ENCODE assay signal across 24 cellular contexts in genomic region chr11:20029193-20029592, GRCh38.
DNase-seq lines count a peak whose midpoint lies in the region; ATAC-seq, FAIRE-seq and TF ChIP-seq lines count a peak whose summit lies in the region.
"Had no signal": no experiment of that assay in that cellular context is flagged by ENCODE, and none has a peak within 500 bp of the region (broad histone marks: within the 10 kb centered on the region; RNA-seq: fewer than 3 reads in every experiment).

No MANE protein-coding gene starts in this region.

- POLR2A ChIA-PET in A549 (lab: Yijun Ruan, JAX), result no interaction called here
- POLR2A ChIA-PET in Caco-2 (lab: Charles Lee), result no interaction called here

- no TSS peak for BruUV-seq in Caco-2 (replicated peaks; lab: Mats Ljungman, UMichigan)

- TF ChIP-seq RAD21 in A549 (conservative IDR thresholded peaks at IDR 0.05 in 1 of 2, IDR thresholded peaks at IDR 0.05 in 1 of 2), result no peak

- H3K4me2 ChIP-seq in A549, result no peak overlapping the region
- H3K4me2 ChIP-seq: PC-9 had no signal

- H3K27me3 Mint-ChIP-seq in Caco-2 (ENCODE audit: insufficient read depth, unreplicated experiment), result no peaks in the 10 kb centered on the region

- FAIRE-seq in A549 (lab: Jason Lieb, UNC), result no peak
- FAIRE-seq: GM19239 had no signal

- H3K9me3 Mint-ChIP-seq in Caco-2 (ENCODE audit: unreplicated experiment), result no peaks in the 10 kb centered on the region
- H3K9me3 Mint-ChIP-seq in activated naive CD4-positive, alpha-beta T cell treated with anti-CD3 and anti-CD28 coated beads, Interleukin-2, amount 50 U/mL, for 72 hours, result no peaks in the 10 kb centered on the region
- H3K9me3 Mint-ChIP-seq: activated naive CD8-positive, alpha-beta T cell treated with anti-CD3 and anti-CD28 coated beads, Interleukin-2, amount 50 U/mL, for 24 hours; stimulated activated effector memory CD8-positive, alpha-beta T cell treated with anti-CD3 and anti-CD28 coated beads, Interleukin-12 subunit alpha, Interleukin-12 subunit beta, amount 100 ng/mL, for 72 hours had no signal

- intact Hi-C loops in Caco-2 (cut with micrococcal nuclease; ENCODE audit: unreplicated experiment), result no loop called here

- TF ChIP-seq POLR2A in A549 (IDR thresholded peaks at IDR 0.05; ENCODE audit: low read length), result no peak

- H3K27ac Mint-ChIP-seq in Caco-2 (ENCODE audit: unreplicated experiment), result peak overlapping the region; percentile 77
- no peak overlapping the region for H3K27ac Mint-ChIP-seq in activated naive CD4-positive, alpha-beta T cell treated with anti-CD3 and anti-CD28 coated beads, Interleukin-2, amount 50 U/mL, for 72 hours
- H3K27ac Mint-ChIP-seq: activated CD8-positive, alpha-beta T cell treated with anti-CD3 and anti-CD28 coated beads, Interleukin-2, amount 10 ng/mL, durations not matched to agents 7 days and 5 days; activated naive CD8-positive, alpha-beta T cell treated with anti-CD3 and anti-CD28 coated beads, Interleukin-2, amount 50 U/mL, for 24 hours; stimulated activated effector memory CD8-positive, alpha-beta T cell treated with anti-CD3 and anti-CD28 coated beads, Interleukin-12 subunit alpha, Interleukin-12 subunit beta, amount 100 ng/mL, for 72 hours had no signal

- H3K36me3 ChIP-seq in Caco-2 (ENCODE audit: control insufficient read depth, insufficient read depth, low read length), result no peaks in the 10 kb centered on the region
- no peaks in the 10 kb centered on the region for H3K36me3 ChIP-seq in iPS-20b (ENCODE audit: insufficient read depth, low read depth, low read length)
- H3K36me3 ChIP-seq: SJSA1, vagina had no signal

- H3K27me3 ChIP-seq in Caco-2 (replicated peaks; ENCODE audit: control insufficient read depth, insufficient read depth, low read length), result no peaks in the 10 kb centered on the region
- H3K27me3 ChIP-seq in iPS-20b (ENCODE audit: insufficient read depth, low read length), result peaks cover 11% of the 10 kb centered on the region; the same call in 1 of the 2 replicates
- H3K27me3 ChIP-seq: SJSA1, vagina had no signal

- no peak for TF ChIP-seq EP300 in A549 (IDR thresholded peaks at IDR 0.05)

- DNase-seq in A549 (ENCODE audit: low read depth in 1 of 2, low spot score in 1 of 2) (no peak), Caco-2 (no peak), NCI-H446 treated with DMSO at 0.1 percent for 48 hours (lab: John Stamatoyannopoulos, UW) (peak; percentile 64), putamen (ENCODE audit: low spot score) (no peak)
- DNase-seq in activated naive CD4-positive, alpha-beta T cell treated with anti-CD3 and anti-CD28 coated beads, Interleukin-2, amount 50 U/mL, for 72 hours (ENCODE audit: low spot score in 2 of 2), result no peak
- DNase-seq: activated CD4-positive, alpha-beta T cell treated with anti-CD3 and anti-CD28 coated beads for 1 hour; activated CD8-positive, alpha-beta T cell treated with anti-CD3 and anti-CD28 coated beads, Interleukin-2, amount 10 ng/mL, durations not matched to agents 7 days and 5 days; activated effector memory CD4-positive, alpha-beta T cell treated with Interleukin-2 at 50 U/mL for 16 hours; activated naive CD8-positive, alpha-beta T cell treated with anti-CD3 and anti-CD28 coated beads, Interleukin-2, amount 50 U/mL, for 24 hours; activated T-cell treated with anti-CD3 and anti-CD28 coated beads for 4 hours; head of caudate nucleus; Kasumi-1; left colon; NCI-H2029; NK-92 treated with Interleukin-12 subunit alpha and Interleukin-12 subunit beta, amount 100 ng/mL, for 24 hours; PC-9; stimulated activated CD4-positive, alpha-beta T cell treated with anti-CD3 and anti-CD28 coated beads, Interleukin-1b, Interleukin-23, amount 100 ng/mL, for 48 hours had no signal

- WGBS in A549 (ENCODE audit: missing lambda C conversion rate), result 76% methylated on average over 3 of the region's 3 CpGs

- peaks cover 11% of the 10 kb centered on the region for H3K36me3 Mint-ChIP-seq in Caco-2 (ENCODE audit: insufficient read depth, unreplicated experiment)
- no peaks in the 10 kb centered on the region for H3K36me3 Mint-ChIP-seq in activated naive CD4-positive, alpha-beta T cell treated with anti-CD3 and anti-CD28 coated beads, Interleukin-2, amount 50 U/mL, for 72 hours
- H3K36me3 Mint-ChIP-seq: stimulated activated effector memory CD8-positive, alpha-beta T cell treated with anti-CD3 and anti-CD28 coated beads, Interleukin-12 subunit alpha, Interleukin-12 subunit beta, amount 100 ng/mL, for 72 hours had no signal

- peak overlapping the region; percentile 76 for H3K4me3 Mint-ChIP-seq in Caco-2 (ENCODE audit: unreplicated experiment)
- H3K4me3 Mint-ChIP-seq: activated CD8-positive, alpha-beta T cell treated with anti-CD3 and anti-CD28 coated beads, Interleukin-2, amount 10 ng/mL, durations not matched to agents 7 days and 5 days; activated naive CD8-positive, alpha-beta T cell treated with anti-CD3 and anti-CD28 coated beads, Interleukin-2, amount 50 U/mL, for 24 hours; stimulated activated effector memory CD8-positive, alpha-beta T cell treated with anti-CD3 and anti-CD28 coated beads, Interleukin-12 subunit alpha, Interleukin-12 subunit beta, amount 100 ng/mL, for 72 hours had no signal

- H3K4me3 ChIP-seq in A549, result no peak overlapping the region
- no peak overlapping the region for H3K4me3 ChIP-seq in Caco-2 (ENCODE audit: low read depth, low read length)
- H3K4me3 ChIP-seq in iPS-20b (ENCODE audit: low read length), result 0 out of 2 replicates have a peak overlapping the region, but pooled peaks have one; percentile 56
- H3K4me3 ChIP-seq: PC-9, SJSA1, vagina had no signal

- H3K9me3 ChIP-seq in A549, result no peaks in the 10 kb centered on the region
- H3K9me3 ChIP-seq in Caco-2, result no peaks in the 10 kb centered on the region
- no peaks in the 10 kb centered on the region for H3K9me3 ChIP-seq in iPS-20b (ENCODE audit: insufficient read depth, low read depth, low read length)
- H3K9me3 ChIP-seq: SJSA1, vagina had no signal

- H3K27ac ChIP-seq in A549 (peak overlapping the region; percentile 18 to 44; a peak in 4 of 6 replicates), iPS-20b (ENCODE audit: low read length) (no peak overlapping the region)
- H3K27ac ChIP-seq: epithelial cell of prostate, PC-9, SJSA1, vagina had no signal

- H3K9ac ChIP-seq in iPS-20b (ENCODE audit: low read depth, low read length), result no peak overlapping the region

- ATAC-seq in A549 (no peak), HG03108 (IDR thresholded peaks at IDR 0.05; ENCODE audit: unreplicated experiment) (no peak)
- ATAC-seq in activated naive CD4-positive, alpha-beta T cell treated with anti-CD3 and anti-CD28 coated beads, Interleukin-2, amount 50 U/mL, for 72 hours, result no peak
- ATAC-seq: activated CD8-positive, alpha-beta T cell treated with anti-CD3 and anti-CD28 coated beads, Interleukin-2, amount 10 ng/mL, durations not matched to agents 7 days and 5 days; activated naive CD8-positive, alpha-beta T cell treated with anti-CD3 and anti-CD28 coated beads, Interleukin-2, amount 50 U/mL, for 24 hours; left colon; stimulated activated effector memory CD8-positive, alpha-beta T cell treated with anti-CD3 and anti-CD28 coated beads, Interleukin-12 subunit alpha, Interleukin-12 subunit beta, amount 100 ng/mL, for 72 hours had no signal

- TF ChIP-seq CTCF in A549 (IDR thresholded peaks at IDR 0.05), result no peak
- TF ChIP-seq CTCF in Caco-2 (IDR thresholded peaks at IDR 0.05; ENCODE audit: insufficient read depth in 1 of 2, low read depth in 1 of 2, low read length in 1 of 2, severe bottlenecking in 1 of 2, unreplicated experiment in 1 of 2), result no peak

- CTCF ChIA-PET in A549 (lab: Yijun Ruan, JAX) (interaction anchor here (0.8 to 1.8 kb wide), 4 partner anchors 15 to 99 kb away, joined by 4 to 7 read pairs (median 5); no protein-coding TSS in a partner anchor), Caco-2 (lab: Charles Lee) (interaction anchor here (1.4 kb wide), 1 partner anchor 9 kb away, joined by 4 read pairs; no protein-coding TSS in a partner anchor)

- H3K4me1 ChIP-seq in A549 (peaks cover 70% of the 10 kb centered on the region), Caco-2 (peaks cover 90% of the 10 kb centered on the region), iPS-20b (ENCODE audit: insufficient read depth, low read length) (peaks cover 73% of the 10 kb centered on the region)

- H3K4me1 Mint-ChIP-seq in Caco-2 (ENCODE audit: low read depth, unreplicated experiment), result peaks cover 61% of the 10 kb centered on the region
- H3K4me1 Mint-ChIP-seq: activated naive CD8-positive, alpha-beta T cell treated with anti-CD3 and anti-CD28 coated beads, Interleukin-2, amount 50 U/mL, for 24 hours; stimulated activated effector memory CD8-positive, alpha-beta T cell treated with anti-CD3 and anti-CD28 coated beads, Interleukin-12 subunit alpha, Interleukin-12 subunit beta, amount 100 ng/mL, for 72 hours had no signal

TF ChIP-seq in A549, 52 proteins besides CTCF, POLR2A, EP300 and RAD21 (continues in another document):
- TF ChIP-seq JUN (IDR thresholded peaks at IDR 0.05) (no peak), CEBPB (IDR thresholded peaks at IDR 0.05) (no peak), HES2 (IDR thresholded peaks at IDR 0.05) (no peak), ESRRA (IDR thresholded peaks at IDR 0.05; ENCODE audit: borderline replicate concordance, low read length) (no peak), RARB (CRISPR knock-in tag; IDR thresholded peaks at IDR 0.05) (no peak), CBX8 (IDR thresholded peaks at IDR 0.05) (no peak), ZFP36 (IDR thresholded peaks at IDR 0.05; ENCODE audit: borderline replicate concordance, partially characterized antibody) (no peak), CBX2 (IDR thresholded peaks at IDR 0.05; ENCODE audit: borderline replicate concordance, low read depth) (no peak), JUNB (IDR thresholded peaks at IDR 0.05) (no peak), PHF8 (IDR thresholded peaks at IDR 0.05; ENCODE audit: borderline replicate concordance, low read depth) (no peak), BCL3 (IDR thresholded peaks at IDR 0.05) (no peak), POLR2AphosphoS2 (conservative IDR thresholded peaks at IDR 0.05; ENCODE audit: low read length) (no peak), SMC3 (IDR thresholded peaks at IDR 0.05) (no peak), RCOR1 (IDR thresholded peaks at IDR 0.05; ENCODE audit: low read depth, low read length) (no peak), KDM5A (IDR thresholded peaks at IDR 0.05) (no peak)
